7 cellular contexts compared by ENCODE assay signal in genomic region chr18:9971313-9971920, GRCh38. TPM values are rescaled to one million over a fixed set of nuclear protein-coding genes. Genes with fewer than 3 reads are reported as not detected.
A peak's percentile ranks its signal among the peaks of the same experiment; 100 is the strongest.
DNase-seq lines count a peak whose midpoint lies in the region; ATAC-seq, FAIRE-seq and TF ChIP-seq lines count a peak whose summit lies in the region.

No MANE protein-coding gene starts in this region.

- TF ChIP-seq CTCF in ascending aorta (IDR thresholded peaks at IDR 0.05) = peak; percentile 71 to 84 (median 80)

- H3K4me3 ChIP-seq in ascending aorta (no peak overlapping the region), skeletal muscle cell (ENCODE audit: low read depth, low read length) (no peak overlapping the region)

- H3K27me3 Mint-ChIP-seq in T-helper 17 cell = peaks cover 40% of the 10 kb centered on the region

- peak; percentile 71 for ATAC-seq in T-helper 17 cell
- ATAC-seq in GM18511 (IDR thresholded peaks at IDR 0.05; ENCODE audit: unreplicated experiment) = no peak

- H3K27ac ChIP-seq in ascending aorta = no peak overlapping the region

- no peaks in the 10 kb centered on the region for H3K9me3 ChIP-seq in T-helper 17 cell (ENCODE audit: control insufficient read depth, low read length, poor library complexity, severe bottlenecking)
- peaks cover 0 to 15% of the 10 kb centered on the region in 2 donors for H3K9me3 ChIP-seq in ascending aorta

- TF ChIP-seq POLR2A in GM12891 (IDR thresholded peaks at IDR 0.05; ENCODE audit: low read depth, low read length) = no peak

- no peaks in the 10 kb centered on the region for H3K27me3 ChIP-seq in ascending aorta

- H3K4me1 Mint-ChIP-seq in T-helper 17 cell = peaks cover 16% of the 10 kb centered on the region

- DNase-seq in GM12891 (ENCODE audit: insufficient read length, low spot score) = no peak
- DNase-seq in NCI-H1436 treated with DMSO at 0.1 percent for 48 hours (lab: John Stamatoyannopoulos, UW) = peak; percentile 38
- DNase-seq in T-helper 17 cell = peak; percentile 28 to 58 (median 29)
- peak in 1 of 2 donors; percentile 90 for DNase-seq in ascending aorta (ENCODE audit: low spot score in 2 of 2)
- DNase-seq in hepatic stellate cell (ENCODE audit: low spot score) = peak; percentile 61
- peak; percentile 31 for DNase-seq in skeletal muscle cell (ENCODE audit: low read depth)

- intact Hi-C loops in ascending aorta (cut with DNase I) = loop anchor here (1.0 kb wide), 1 partner anchor 549 kb away; no protein-coding TSS in a partner anchor

- peak; percentile 89 for FAIRE-seq in GM12891 (lab: Jason Lieb, UNC)

- peaks cover 7% of the 10 kb centered on the region for H3K36me3 Mint-ChIP-seq in T-helper 17 cell (ENCODE audit: low read depth)

- H3K27ac Mint-ChIP-seq in T-helper 17 cell = no peak overlapping the region

- no peaks in the 10 kb centered on the region for H3K36me3 ChIP-seq in ascending aorta

- H3K4me3 Mint-ChIP-seq in T-helper 17 cell = no peak overlapping the region

- H3K4me1 ChIP-seq in ascending aorta = no peaks in the 10 kb centered on the region

TF ChIP-seq in GM12891, 5 proteins besides CTCF, POLR2A, EP300 and RAD21:
- TF ChIP-seq POU2F2 (IDR thresholded peaks at IDR 0.05; ENCODE audit: low read depth, low read length) (no peak), TAF1 (IDR thresholded peaks at IDR 0.05; ENCODE audit: low read depth, low read length) (no peak), SPI1 (IDR thresholded peaks at IDR 0.05; ENCODE audit: low read depth, low read length) (no peak), POLR2AphosphoS5 (IDR thresholded peaks at IDR 0.05; ENCODE audit: low read depth, low read length) (no peak), PAX5 (IDR thresholded peaks at IDR 0.05; ENCODE audit: insufficient read depth, low read length, severe bottlenecking) (no peak)

RNA-seq across cellular contexts. Expression of gene VAPA, which starts 57.6 kb away (rescaled TPM):
- polyA plus RNA-seq in GM12891 (2012; ENCODE audit: low read depth, missing spikeins) = 95.5 TPM
- 100 to 1,000 TPM; 149 to 161 TPM for total RNA-seq in T-helper 17 cell
- 109 TPM for total RNA-seq in ascending aorta
